In genomic region chr10:72077275-72077990, GRCh38 we compare ENCODE assay signal across 23 cellular contexts. TPM values are rescaled to one million over a fixed set of nuclear protein-coding genes. Genes with fewer than 3 reads are reported as not detected.
DNase-seq lines count a peak whose midpoint lies in the region; ATAC-seq and TF ChIP-seq lines count a peak whose summit lies in the region.
"Had no signal": no experiment of that assay in that cellular context is flagged by ENCODE, and none has a peak within 500 bp of the region (broad histone marks: within the 10 kb centered on the region; RNA-seq: fewer than 3 reads in every experiment).

No MANE protein-coding gene starts in this region.

- peaks cover 59% of the 10 kb centered on the region for H3K36me3 ChIP-seq in CD4-positive, alpha-beta memory T cell (ENCODE audit: insufficient read depth, low read length)
- H3K36me3 ChIP-seq in naive thymus-derived CD4-positive, alpha-beta T cell (ENCODE audit: control insufficient read depth in 2 of 3, insufficient read depth in 3 of 3, low read length in 3 of 3) = peaks cover 8 to 63% (median 22%) of the 10 kb centered on the region in 3 experiments
- H3K36me3 ChIP-seq in left lung = no peaks in the 10 kb centered on the region
- H3K36me3 ChIP-seq: tibial artery had no signal

- H3K27ac Mint-ChIP-seq in activated CD4-positive, alpha-beta T cell treated with anti-CD3 and anti-CD28 coated beads, Interleukin-2, amount 10 ng/mL, durations not matched to agents 7 days and 5 days = peak overlapping the region; percentile 39
- H3K27ac Mint-ChIP-seq in CD4-positive, alpha-beta memory T cell = peak overlapping the region; percentile 26 to 97 (median 85)
- H3K27ac Mint-ChIP-seq in activated T-helper 17 cell treated with anti-CD3 and anti-CD28 coated beads, Interleukin-2, amount 50 U/mL, for 72 hours = peak overlapping the region; percentile 69
- H3K27ac Mint-ChIP-seq in naive thymus-derived CD4-positive, alpha-beta T cell = peak overlapping the region; percentile 73 to 93 (median 88)
- H3K27ac Mint-ChIP-seq: dendritic cell treated with granulocyte-macrophage colony-stimulating factor and Interleukin-4, amounts not matched to agents 40 ng/mL and 50 ng/mL, for 4 days; GM23338 had no signal

- peaks cover 57% of the 10 kb centered on the region for H3K36me3 Mint-ChIP-seq in activated CD4-positive, alpha-beta T cell treated with anti-CD3 and anti-CD28 coated beads, Interleukin-2, amount 10 ng/mL, durations not matched to agents 7 days and 5 days (ENCODE audit: low read depth)
- H3K36me3 Mint-ChIP-seq in CD4-positive, alpha-beta memory T cell = peaks cover 16 to 78% of the 10 kb centered on the region in 2 donors
- peaks cover 78% of the 10 kb centered on the region for H3K36me3 Mint-ChIP-seq in activated T-helper 17 cell treated with anti-CD3 and anti-CD28 coated beads, Interleukin-2, amount 50 U/mL, for 72 hours (ENCODE audit: low read depth)
- H3K36me3 Mint-ChIP-seq in naive thymus-derived CD4-positive, alpha-beta T cell = peaks cover 5 to 19% (median 8%) of the 10 kb centered on the region in 5 donors

- no peak for ATAC-seq in activated T-helper 17 cell treated with anti-CD3 and anti-CD28 coated beads, Interleukin-2, amount 50 U/mL, for 72 hours (replicated peaks)
- ATAC-seq in naive thymus-derived CD4-positive, alpha-beta T cell = no peak
- no peak for ATAC-seq in left lung
- ATAC-seq: body of pancreas; foreskin keratinocyte; GM23338; stimulated activated memory B cell treated with anti-CD40 and anti-IgM and Interleukin-4, amounts not matched to agents 10 μg/mL and 1 μg/mL and 100 μg/mL, for 72 hours had no signal

- CTCF ChIA-PET in activated CD4-positive, alpha-beta T cell treated with anti-CD3 and anti-CD28 coated beads, Interleukin-2, amount 10 ng/mL, durations not matched to agents 7 days and 5 days (lab: Charles Lee) = interaction anchor here (0.9 to 1.0 kb wide), 3 partner anchors 10 to 187 kb away, joined by 3 to 4 read pairs (median 4); no protein-coding TSS in a partner anchor
- CTCF ChIA-PET in CD4-positive, alpha-beta memory T cell (lab: Charles Lee; ENCODE audit: partially characterized antibody) = interaction anchor here (1.6 to 2.5 kb wide), 5 partner anchors 29 to 262 kb away, joined by 6 to 12 read pairs (median 7); no protein-coding TSS in a partner anchor
- CTCF ChIA-PET in naive thymus-derived CD4-positive, alpha-beta T cell (lab: Charles Lee) = interaction anchor here (0.6 to 2.0 kb wide), 6 partner anchors 8 to 262 kb away, joined by 3 to 9 read pairs (median 4); no protein-coding TSS in a partner anchor

- peak overlapping the region; percentile 36 for H3K27ac ChIP-seq in CD4-positive, alpha-beta memory T cell (ENCODE audit: low read depth, low read length)
- H3K27ac ChIP-seq in naive thymus-derived CD4-positive, alpha-beta T cell (ENCODE audit: low read depth, low read length) = peak overlapping the region; percentile 69
- H3K27ac ChIP-seq in left lung = no peak overlapping the region
- H3K27ac ChIP-seq: body of pancreas, epithelial cell of prostate, foreskin keratinocyte, tibial artery had no signal

- no peak overlapping the region for H3K4me3 ChIP-seq in CD4-positive, alpha-beta memory T cell (ENCODE audit: low read length in 2 of 2)
- no peak overlapping the region for H3K4me3 ChIP-seq in naive thymus-derived CD4-positive, alpha-beta T cell (ENCODE audit: low read length)
- H3K4me3 ChIP-seq in left lung = no peak overlapping the region
- H3K4me3 ChIP-seq: body of pancreas, GM23338, tibial artery had no signal

- H3K9me3 ChIP-seq in CD4-positive, alpha-beta memory T cell (ENCODE audit: control insufficient read depth in 1 of 2, low read length in 2 of 2) = no peaks in the 10 kb centered on the region
- no peaks in the 10 kb centered on the region for H3K9me3 ChIP-seq in naive thymus-derived CD4-positive, alpha-beta T cell (ENCODE audit: control insufficient read depth in 2 of 3, low read length in 3 of 3)
- no peaks in the 10 kb centered on the region for H3K9me3 ChIP-seq in left lung
- H3K9me3 ChIP-seq: body of pancreas, SK-N-SH, tibial artery had no signal

- POLR2A ChIA-PET in activated CD4-positive, alpha-beta T cell treated with anti-CD3 and anti-CD28 coated beads, Interleukin-2, amount 10 ng/mL, durations not matched to agents 7 days and 5 days (lab: Charles Lee) = no interaction called here
- POLR2A ChIA-PET in CD4-positive, alpha-beta memory T cell (lab: Charles Lee; ENCODE audit: partially characterized antibody) = interaction anchor here (1.0 to 22.3 kb wide), 9 partner anchors 10 to 244 kb away, joined by 3 to 329 read pairs (median 5); partner anchors contain the start of genes ANAPC16, ASCC1 and SPOCK2
- POLR2A ChIA-PET in naive thymus-derived CD4-positive, alpha-beta T cell (lab: Charles Lee) = interaction anchor here (0.8 to 1.9 kb wide), 4 partner anchors 8 to 17 kb away, joined by 3 to 9 read pairs (median 4); no protein-coding TSS in a partner anchor

- no peak for DNase-seq in activated CD4-positive, alpha-beta T cell treated with anti-CD3 and anti-CD28 coated beads, Interleukin-2, amount 10 ng/mL, durations not matched to agents 7 days and 5 days
- DNase-seq in activated CD4-positive, alpha-beta T cell treated with anti-CD3 and anti-CD28 coated beads, Interleukin-2, amount 50 U/mL, for 1 hour = no peak
- DNase-seq in CD4-positive, alpha-beta memory T cell = peak in 1 of 5 donors; percentile 5
- DNase-seq in naive thymus-derived CD4-positive, alpha-beta T cell = peak in 1 of 9 donors; percentile 7
- DNase-seq in left lung = no peak
- DNase-seq in iPS-NIHi7 (ENCODE audit: extremely low spot score) = no peak
- no peak for DNase-seq in kidney glomerular epithelial cell (lab: John Stamatoyannopoulos, UW)
- DNase-seq: activated naive CD4-positive, alpha-beta T cell; body of pancreas; foreskin keratinocyte; hypothalamus; midbrain; NCI-H1436; NCI-H82; nucleus accumbens; retina; SK-N-SH had no signal

- peaks cover 68% of the 10 kb centered on the region for H3K4me1 Mint-ChIP-seq in activated CD4-positive, alpha-beta T cell treated with anti-CD3 and anti-CD28 coated beads, Interleukin-2, amount 10 ng/mL, durations not matched to agents 7 days and 5 days
- H3K4me1 Mint-ChIP-seq in CD4-positive, alpha-beta memory T cell = peaks cover 45 to 93% (median 78%) of the 10 kb centered on the region in 4 donors
- peaks cover 53% of the 10 kb centered on the region for H3K4me1 Mint-ChIP-seq in activated T-helper 17 cell treated with anti-CD3 and anti-CD28 coated beads, Interleukin-2, amount 50 U/mL, for 72 hours
- peaks cover 66 to 97% (median 86%) of the 10 kb centered on the region in 7 donors for H3K4me1 Mint-ChIP-seq in naive thymus-derived CD4-positive, alpha-beta T cell

- H3K9me3 Mint-ChIP-seq in activated CD4-positive, alpha-beta T cell treated with anti-CD3 and anti-CD28 coated beads, Interleukin-2, amount 10 ng/mL, durations not matched to agents 7 days and 5 days = no peaks in the 10 kb centered on the region
- peaks cover 0 to 4% (median 0%) of the 10 kb centered on the region in 8 donors for H3K9me3 Mint-ChIP-seq in CD4-positive, alpha-beta memory T cell
- H3K9me3 Mint-ChIP-seq in activated T-helper 17 cell treated with anti-CD3 and anti-CD28 coated beads, Interleukin-2, amount 50 U/mL, for 72 hours = no peaks in the 10 kb centered on the region
- H3K9me3 Mint-ChIP-seq in naive thymus-derived CD4-positive, alpha-beta T cell = peaks cover 0 to 4% (median 0%) of the 10 kb centered on the region in 11 donors
- H3K9me3 Mint-ChIP-seq: dendritic cell treated with granulocyte-macrophage colony-stimulating factor and Interleukin-4, amounts not matched to agents 40 ng/mL and 50 ng/mL, for 4 days; GM23338; stimulated activated memory B cell treated with anti-CD40 and anti-IgM and Interleukin-4, amounts not matched to agents 10 μg/mL and 1 μg/mL and 100 μg/mL, for 72 hours had no signal

- H3K27me3 ChIP-seq in CD4-positive, alpha-beta memory T cell (ENCODE audit: insufficient read depth, low read length) = no peaks in the 10 kb centered on the region
- no peaks in the 10 kb centered on the region for H3K27me3 ChIP-seq in naive thymus-derived CD4-positive, alpha-beta T cell (ENCODE audit: control insufficient read depth in 2 of 2, insufficient read depth in 2 of 2, low read length in 2 of 2)
- H3K27me3 ChIP-seq in left lung = no peaks in the 10 kb centered on the region
- H3K27me3 ChIP-seq: body of pancreas had no signal

- TF ChIP-seq CTCF in left lung (IDR thresholded peaks at IDR 0.05) = no peak

- H3K4me1 ChIP-seq in CD4-positive, alpha-beta memory T cell (ENCODE audit: insufficient read depth, low read length) = peaks cover 97% of the 10 kb centered on the region
- peaks cover 82 to 89% of the 10 kb centered on the region in 2 donors for H3K4me1 ChIP-seq in naive thymus-derived CD4-positive, alpha-beta T cell (ENCODE audit: control insufficient read depth in 2 of 2, insufficient read depth in 2 of 2, low read length in 2 of 2)
- H3K4me1 ChIP-seq in left lung = no peaks in the 10 kb centered on the region
- H3K4me1 ChIP-seq: foreskin keratinocyte, tibial artery had no signal

- intact Hi-C loops in CD4-positive, alpha-beta memory T cell (cut with micrococcal nuclease) = no loop called here
- intact Hi-C loops in naive thymus-derived CD4-positive, alpha-beta T cell (cut with micrococcal nuclease) = no loop called here
- intact Hi-C loops in left lung (cut with DNase I) = no loop called here

- no peaks in the 10 kb centered on the region for H3K27me3 Mint-ChIP-seq in activated CD4-positive, alpha-beta T cell treated with anti-CD3 and anti-CD28 coated beads, Interleukin-2, amount 10 ng/mL, durations not matched to agents 7 days and 5 days
- no peaks in the 10 kb centered on the region for H3K27me3 Mint-ChIP-seq in CD4-positive, alpha-beta memory T cell
- no peaks in the 10 kb centered on the region for H3K27me3 Mint-ChIP-seq in activated T-helper 17 cell treated with anti-CD3 and anti-CD28 coated beads, Interleukin-2, amount 50 U/mL, for 72 hours
- H3K27me3 Mint-ChIP-seq in naive thymus-derived CD4-positive, alpha-beta T cell = no peaks in the 10 kb centered on the region
- H3K27me3 Mint-ChIP-seq: stimulated activated memory B cell treated with anti-CD40 and anti-IgM and Interleukin-4, amounts not matched to agents 10 μg/mL and 1 μg/mL and 100 μg/mL, for 72 hours had no signal

- no peak overlapping the region for H3K4me3 Mint-ChIP-seq in activated CD4-positive, alpha-beta T cell treated with anti-CD3 and anti-CD28 coated beads, Interleukin-2, amount 10 ng/mL, durations not matched to agents 7 days and 5 days
- H3K4me3 Mint-ChIP-seq in CD4-positive, alpha-beta memory T cell = peak overlapping the region; percentile 45 to 77 (median 60)
- H3K4me3 Mint-ChIP-seq in activated T-helper 17 cell treated with anti-CD3 and anti-CD28 coated beads, Interleukin-2, amount 50 U/mL, for 72 hours = peak overlapping the region; percentile 66
- H3K4me3 Mint-ChIP-seq in naive thymus-derived CD4-positive, alpha-beta T cell = peak overlapping the region; percentile 5 to 97 (median 62)
- H3K4me3 Mint-ChIP-seq: dendritic cell treated with granulocyte-macrophage colony-stimulating factor and Interleukin-4, amounts not matched to agents 40 ng/mL and 50 ng/mL, for 4 days; GM23338; stimulated activated memory B cell treated with anti-CD40 and anti-IgM and Interleukin-4, amounts not matched to agents 10 μg/mL and 1 μg/mL and 100 μg/mL, for 72 hours had no signal

RNA-seq across cellular contexts. Expression of gene SPOCK2, which starts 10.9 kb away (rescaled TPM):
- 100 to 1,000 TPM; 423 to 424 TPM for total RNA-seq in activated CD4-positive, alpha-beta T cell treated with anti-CD3 and anti-CD28 coated beads, Interleukin-2, amount 10 ng/mL, durations not matched to agents 7 days and 5 days
- total RNA-seq in CD4-positive, alpha-beta memory T cell = 100 to 1,000 TPM; 552 to 556 TPM
- 100 to 1,000 TPM; 174 to 260 TPM for polyA plus RNA-seq in CD4-positive, alpha-beta memory T cell
- total RNA-seq in activated T-helper 17 cell treated with anti-CD3 and anti-CD28 coated beads, Interleukin-2, amount 50 U/mL, for 72 hours = 100 to 1,000 TPM; 161 to 191 TPM
- total RNA-seq in naive thymus-derived CD4-positive, alpha-beta T cell = 100 to 1,000 TPM; 312 to 543 (median 505) TPM
- polyA plus RNA-seq in naive thymus-derived CD4-positive, alpha-beta T cell = 100 to 1,000 TPM; 200 to 250 TPM
- total RNA-seq in left lung = 100 to 1,000 TPM in 1 of 2 donors, 10 to 100 TPM in 1; 69.7 to 107 TPM

Comparison
In these comparisons a context has a peak if more than half of its experiments do, and no peak if none do; other contexts are left out.
1. H3K27ac ChIP-seq: peak in CD4-positive, alpha-beta memory T cell (single experiment) and naive thymus-derived CD4-positive, alpha-beta T cell (single experiment); none in left lung (0 of 2).
2. Peak in every context shown above with its lines, with median percentiles within 50 percentile points of each other: H3K27ac Mint-ChIP-seq.